ENCODE assay signal across 1 cellular context in the genomic region with DNA sequence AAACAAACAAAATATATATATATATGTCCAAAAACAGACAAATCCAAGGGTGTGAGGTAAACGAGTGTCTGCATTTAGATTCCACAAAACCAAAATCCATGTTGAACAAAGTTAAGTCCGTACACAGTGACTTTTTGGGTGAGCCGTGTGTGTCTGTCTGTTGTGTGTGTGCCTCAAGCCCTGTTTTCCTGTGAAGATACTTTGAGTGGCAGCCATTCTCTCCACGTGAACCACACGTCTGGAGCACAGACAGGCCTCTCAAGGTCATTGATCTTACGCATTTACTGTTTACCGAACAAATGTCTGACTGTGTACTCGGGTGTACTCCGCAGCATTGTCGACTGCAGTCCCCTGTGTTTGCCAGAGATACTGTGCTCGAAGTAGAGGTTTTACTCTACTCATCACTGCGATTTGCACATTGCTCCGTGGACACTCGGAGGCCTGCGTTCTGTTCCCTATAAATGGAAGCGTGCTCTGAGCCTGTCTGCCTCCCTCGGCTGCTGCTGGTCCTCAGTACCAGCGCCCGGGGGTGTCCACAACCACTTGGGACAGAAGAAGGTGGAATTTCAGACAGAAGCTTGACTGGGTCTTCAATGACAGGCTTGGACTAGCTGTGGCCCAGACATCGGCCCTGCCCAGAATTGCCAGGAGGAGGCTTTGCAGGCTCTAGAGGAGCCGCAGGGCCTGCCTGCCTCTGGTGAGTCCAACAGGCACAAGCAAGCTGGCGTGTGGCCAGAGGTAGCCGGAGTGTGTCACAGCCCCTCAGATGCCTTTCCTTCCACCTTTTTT.
TF ChIP-seq lines count a peak whose summit lies in the region.

No MANE protein-coding gene starts in this region.

TF ChIP-seq in H1, 55 proteins besides CTCF, POLR2A, EP300 and RAD21:
- TF ChIP-seq TBP (IDR thresholded peaks at IDR 0.05; ENCODE audit: low read depth, low read length) = no peak
- TF ChIP-seq RNF2 (IDR thresholded peaks at IDR 0.05; ENCODE audit: borderline replicate concordance, low read depth, low read length, missing control alignments, poor library complexity, severe bottlenecking) = no peak
